In genomic region chr1:176989754-176990153, GRCh38 we compare ENCODE assay signal across 18 cellular contexts.
"Had no signal": no experiment of that assay in that cellular context is flagged by ENCODE, and none has a peak within 500 bp of the region (broad histone marks: within the 10 kb centered on the region; RNA-seq: fewer than 3 reads in every experiment).

No MANE protein-coding gene starts in this region.

- ATAC-seq: activated CD8-positive, alpha-beta T cell treated with anti-CD3 and anti-CD28 coated beads, Interleukin-2, amount 10 ng/mL, durations not matched to agents 7 days and 5 days; activated T-cell treated with anti-CD3 and anti-CD28 coated beads, Interleukin-2, amount 50 U/mL, for 72 hours; naive thymus-derived CD8-positive, alpha-beta T cell had no signal

- H3K27ac ChIP-seq: coronary artery, stomach, testis, upper lobe of left lung had no signal

- H3K4me3 Mint-ChIP-seq: activated B cell treated with CpG ODN at 0.5 μM for 24 hours; activated CD4-positive, alpha-beta T cell treated with anti-CD3 and anti-CD28 coated beads, Interleukin-2, amount 10 ng/mL, durations not matched to agents 24 days and 14 days; activated CD8-positive, alpha-beta T cell treated with anti-CD3 and anti-CD28 coated beads, Interleukin-2, amount 10 ng/mL, durations not matched to agents 7 days and 5 days; activated naive CD8-positive, alpha-beta T cell treated with anti-CD3 and anti-CD28 coated beads, Interleukin-2, amount 10 ng/mL, durations not matched to agents 7 days and 5 days; activated T-cell treated with anti-CD3 and anti-CD28 coated beads, Interleukin-2, amount 50 U/mL, for 72 hours; central memory CD8-positive, alpha-beta T cell; naive thymus-derived CD8-positive, alpha-beta T cell; T-helper 2 cell treated with Interferon-gamma antibody and Interleukin-4, amounts not matched to agents 5 μg/mL and 100 μg/mL, for 36 hours had no signal

- H3K27ac Mint-ChIP-seq: activated B cell treated with CpG ODN at 0.5 μM for 24 hours; activated CD4-positive, alpha-beta T cell treated with anti-CD3 and anti-CD28 coated beads, Interleukin-2, amount 10 ng/mL, durations not matched to agents 24 days and 14 days; activated CD8-positive, alpha-beta T cell treated with anti-CD3 and anti-CD28 coated beads, Interleukin-2, amount 10 ng/mL, durations not matched to agents 7 days and 5 days; activated naive CD8-positive, alpha-beta T cell treated with anti-CD3 and anti-CD28 coated beads, Interleukin-2, amount 10 ng/mL, durations not matched to agents 7 days and 5 days; activated T-cell treated with anti-CD3 and anti-CD28 coated beads, Interleukin-2, amount 50 U/mL, for 72 hours; naive thymus-derived CD8-positive, alpha-beta T cell; T-helper 2 cell treated with Interferon-gamma antibody and Interleukin-4, amounts not matched to agents 5 μg/mL and 100 μg/mL, for 36 hours had no signal

- DNase-seq: activated B cell treated with CpG ODN at 0.5 μM for 24 hours; activated CD4-positive, alpha-beta T cell treated with anti-CD3 and anti-CD28 coated beads, Interleukin-2, amount 10 ng/mL, durations not matched to agents 24 days and 14 days; activated CD8-positive, alpha-beta memory T cell treated with anti-CD3 and anti-CD28 coated beads, Interleukin-2, amount 50 U/mL, for 4 hours; activated CD8-positive, alpha-beta T cell treated with anti-CD3 and anti-CD28 coated beads, Interleukin-2, amount 10 ng/mL, durations not matched to agents 7 days and 5 days; activated gamma-delta T cell treated with Interleukin-2 at 50 U/mL for 16 hours; activated naive CD8-positive, alpha-beta T cell treated with anti-CD3 and anti-CD28 coated beads, Interleukin-2, amount 10 ng/mL, durations not matched to agents 7 days and 5 days; activated T-cell treated with anti-CD3 and anti-CD28 coated beads, Interleukin-2, amount 50 U/mL, for 72 hours; naive thymus-derived CD8-positive, alpha-beta T cell; stimulated activated CD4-positive, alpha-beta T cell treated with anti-CD3 and anti-CD28 coated beads, Interleukin-12 subunit alpha, Interleukin-12 subunit beta, amount 100 ng/mL, for 4 hours; stimulated activated CD4-positive, alpha-beta T cell treated with anti-CD3 and anti-CD28 coated beads, Interleukin-2, amount 100 ng/mL, for 24 hours; stomach; testis; upper lobe of left lung had no signal

- H3K9me3 Mint-ChIP-seq: activated B cell treated with CpG ODN at 0.5 μM for 24 hours; activated CD4-positive, alpha-beta T cell treated with anti-CD3 and anti-CD28 coated beads, Interleukin-2, amount 10 ng/mL, durations not matched to agents 24 days and 14 days; activated naive CD8-positive, alpha-beta T cell treated with anti-CD3 and anti-CD28 coated beads, Interleukin-2, amount 10 ng/mL, durations not matched to agents 7 days and 5 days; T-helper 2 cell treated with Interferon-gamma antibody and Interleukin-4, amounts not matched to agents 5 μg/mL and 100 μg/mL, for 36 hours had no signal

- H3K27me3 Mint-ChIP-seq: activated CD4-positive, alpha-beta T cell treated with anti-CD3 and anti-CD28 coated beads, Interleukin-2, amount 10 ng/mL, durations not matched to agents 24 days and 14 days; activated naive CD8-positive, alpha-beta T cell treated with anti-CD3 and anti-CD28 coated beads, Interleukin-2, amount 10 ng/mL, durations not matched to agents 7 days and 5 days; central memory CD8-positive, alpha-beta T cell had no signal

- H3K4me1 ChIP-seq: stomach, testis, upper lobe of left lung had no signal

- H3K36me3 ChIP-seq: esophagus muscularis mucosa, stomach, upper lobe of left lung had no signal

- H3K27me3 ChIP-seq: esophagus muscularis mucosa, stomach, testis, upper lobe of left lung had no signal

- H3K4me1 Mint-ChIP-seq: activated B cell treated with CpG ODN at 0.5 μM for 24 hours; activated CD4-positive, alpha-beta T cell treated with anti-CD3 and anti-CD28 coated beads, Interleukin-2, amount 10 ng/mL, durations not matched to agents 24 days and 14 days; activated naive CD8-positive, alpha-beta T cell treated with anti-CD3 and anti-CD28 coated beads, Interleukin-2, amount 10 ng/mL, durations not matched to agents 7 days and 5 days; central memory CD8-positive, alpha-beta T cell; naive thymus-derived CD8-positive, alpha-beta T cell had no signal

- H3K4me3 ChIP-seq: coronary artery, esophagus muscularis mucosa, lung, stomach, testis, upper lobe of left lung had no signal

- H3K9me3 ChIP-seq: esophagus muscularis mucosa, stomach, testis, upper lobe of left lung had no signal

- H3K36me3 Mint-ChIP-seq: activated naive CD8-positive, alpha-beta T cell treated with anti-CD3 and anti-CD28 coated beads, Interleukin-2, amount 10 ng/mL, durations not matched to agents 7 days and 5 days; naive thymus-derived CD8-positive, alpha-beta T cell had no signal
